Comparison of ENCODE assay signal across 14 cellular contexts in the genomic region with DNA sequence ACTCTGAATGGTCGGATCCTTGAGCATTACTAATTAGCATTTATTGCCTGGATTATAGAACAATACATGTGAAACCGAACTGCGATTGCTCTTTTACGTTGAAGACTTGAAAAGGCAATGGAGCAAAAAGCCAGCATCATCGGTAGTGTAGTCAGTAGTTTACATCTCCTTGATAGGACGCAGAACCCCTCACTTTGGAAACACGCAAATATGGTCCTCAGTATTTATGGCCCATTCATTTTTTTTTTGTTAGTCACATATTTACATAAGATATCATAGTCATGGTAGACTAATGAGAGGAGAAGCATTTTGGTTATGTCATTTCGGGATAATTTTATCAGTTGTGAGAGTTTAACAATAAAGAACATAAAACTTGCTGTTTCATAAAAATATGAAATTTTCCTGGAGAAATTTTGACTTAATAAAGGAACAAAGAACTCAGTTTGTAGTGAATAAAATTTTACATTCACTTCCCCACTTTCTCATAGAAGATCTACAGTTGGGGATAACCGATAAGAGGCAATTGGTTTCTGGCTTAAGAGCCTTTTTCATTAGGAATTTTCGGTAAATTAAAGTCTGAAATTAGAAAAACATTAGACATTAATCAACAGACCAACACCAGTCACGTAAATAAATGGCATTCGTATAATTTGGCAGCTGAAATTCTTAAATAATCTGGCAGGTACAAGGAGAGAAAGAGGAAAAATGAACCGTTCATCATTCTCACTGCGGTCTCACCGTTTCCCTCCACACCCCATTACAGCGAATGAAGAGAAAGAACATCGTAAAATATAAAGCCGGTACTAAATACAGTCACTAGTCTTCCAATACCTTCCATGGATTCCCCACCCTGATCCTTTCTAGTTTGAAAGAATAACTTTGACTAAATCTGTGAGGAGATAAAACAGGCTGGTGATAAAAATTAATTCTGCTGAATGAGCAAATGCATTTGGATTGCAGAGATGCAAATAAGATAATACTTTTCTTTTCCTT. TPM values are rescaled to one million over a fixed set of nuclear protein-coding genes. Genes with fewer than 3 reads are reported as not detected.
DNase-seq lines count a peak whose midpoint lies in the region; ATAC-seq and TF ChIP-seq lines count a peak whose summit lies in the region.
"Had no signal": no experiment of that assay in that cellular context is flagged by ENCODE, and none has a peak within 500 bp of the region (broad histone marks: within the 10 kb centered on the region; RNA-seq: fewer than 3 reads in every experiment).

No MANE protein-coding gene starts in this region.

- H3K4me3 ChIP-seq in astrocyte of the spinal cord (ENCODE audit: low read depth, low read length) (peak overlapping the region; percentile 85), kidney epithelial cell (ENCODE audit: low read depth, low read length) (peak overlapping the region; percentile 2), testis (peak overlapping the region; percentile 6 to 74)
- H3K4me3 ChIP-seq: mucosa of descending colon had no signal

- TF ChIP-seq CTCF in astrocyte of the spinal cord (IDR thresholded peaks at IDR 0.05; ENCODE audit: low read depth, low read length): no peak
- TF ChIP-seq CTCF in kidney epithelial cell (IDR thresholded peaks at IDR 0.05; ENCODE audit: insufficient read depth, low read length, poor library complexity, severe bottlenecking): no peak
- no peak for TF ChIP-seq CTCF in testis (IDR thresholded peaks at IDR 0.05)

- no peaks in the 10 kb centered on the region for H3K9me3 ChIP-seq in testis
- H3K9me3 ChIP-seq: mucosa of descending colon had no signal

- CTCF ChIA-PET in HEK293T (lab: Yijun Ruan, JAX): no interaction called here

- DNase-seq in NCI-H1092 (lab: John Stamatoyannopoulos, UW): peak; percentile 64
- DNase-seq in astrocyte of the spinal cord (ENCODE audit: low read depth, low spot score): peak; percentile 83
- DNase-seq in kidney epithelial cell (ENCODE audit: low read depth): no peak
- no peak for DNase-seq in testis
- DNase-seq in NK-92 (lab: John Stamatoyannopoulos, UW; ENCODE audit: unreplicated experiment): no peak
- DNase-seq in HEK293T (ENCODE audit: extremely low spot score): no peak
- DNase-seq: activated CD4-positive, alpha-beta T cell treated with anti-CD3 and anti-CD28 coated beads for 4 hours; foreskin melanocyte; mucosa of descending colon; MV-4-11; RPMI8226 had no signal

- POLR2A ChIA-PET in HEK293T (lab: Yijun Ruan, JAX): no interaction called here

- WGBS in testis, 2 donors: 30 to 43% methylated on average over 18 of the region's 18 CpGs

- no peak for ATAC-seq in GM19397 (IDR thresholded peaks at IDR 0.05; ENCODE audit: unreplicated experiment)
- no peak for ATAC-seq in GM19351 (IDR thresholded peaks at IDR 0.05; ENCODE audit: unreplicated experiment)
- ATAC-seq: activated naive CD4-positive, alpha-beta T cell treated with anti-CD3 and anti-CD28 coated beads, Interleukin-2, amount 50 U/mL, for 72 hours; mucosa of descending colon had no signal

- H3K36me3 ChIP-seq in kidney epithelial cell (ENCODE audit: control insufficient read depth, insufficient read depth, low read length) (no peaks in the 10 kb centered on the region), testis (ENCODE audit: low read depth, missing control alignments) (no peaks in the 10 kb centered on the region)

- no peak for TF ChIP-seq POLR2A in testis (IDR thresholded peaks at IDR 0.05)

- no peaks in the 10 kb centered on the region for H3K4me1 ChIP-seq in testis

- H3K27me3 ChIP-seq in kidney epithelial cell (ENCODE audit: control insufficient read depth, insufficient read depth, low read length) (no peaks in the 10 kb centered on the region), testis (no peaks in the 10 kb centered on the region)

- peak overlapping the region; percentile 78 to 92 for H3K27ac ChIP-seq in testis

- intact Hi-C loops in testis (cut with DNase I; ENCODE audit: low total_unique reads): loop anchor here (5.0 kb wide), 1 partner anchor 439 kb away; no protein-coding TSS in a partner anchor

- in situ Hi-C loops in astrocyte of the spinal cord (cut with HindIII; ENCODE audit: low sequenced_read_pairs): no loop called here

TF ChIP-seq in HEK293T, 16 proteins besides CTCF, POLR2A, EP300 and RAD21:
- TF ChIP-seq, protein P1, sequence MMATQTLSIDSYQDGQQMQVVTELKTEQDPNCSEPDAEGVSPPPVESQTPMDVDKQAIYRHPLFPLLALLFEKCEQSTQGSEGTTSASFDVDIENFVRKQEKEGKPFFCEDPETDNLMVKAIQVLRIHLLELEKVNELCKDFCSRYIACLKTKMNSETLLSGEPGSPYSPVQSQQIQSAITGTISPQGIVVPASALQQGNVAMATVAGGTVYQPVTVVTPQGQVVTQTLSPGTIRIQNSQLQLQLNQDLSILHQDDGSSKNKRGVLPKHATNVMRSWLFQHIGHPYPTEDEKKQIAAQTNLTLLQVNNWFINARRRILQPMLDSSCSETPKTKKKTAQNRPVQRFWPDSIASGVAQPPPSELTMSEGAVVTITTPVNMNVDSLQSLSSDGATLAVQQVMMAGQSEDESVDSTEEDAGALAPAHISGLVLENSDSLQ (IDR thresholded peaks at IDR 0.05): no peak
- no peak for TF ChIP-seq ARNT (IDR thresholded peaks at IDR 0.05)
- no peak for TF ChIP-seq ZNF384 (IDR thresholded peaks at IDR 0.05)
- TF ChIP-seq ELF4 (IDR thresholded peaks at IDR 0.05): no peak
- TF ChIP-seq L3MBTL2 (conservative IDR thresholded peaks at IDR 0.05): no peak
- TF ChIP-seq TARDBP (IDR thresholded peaks at IDR 0.05): no peak
- TF ChIP-seq CTBP1 (IDR thresholded peaks at IDR 0.05; ENCODE audit: borderline replicate concordance): no peak
- TF ChIP-seq FOXM1 (IDR thresholded peaks at IDR 0.05; ENCODE audit: borderline replicate concordance): no peak
- no peak for TF ChIP-seq FOXA1 (IDR thresholded peaks at IDR 0.05)

RNA-seq across cellular contexts. Expression of a gene that starts 19.8 kb away (rescaled TPM):
- total RNA-seq in kidney epithelial cell: not detected in 2 replicates
- 1 to 10 TPM; 2.8 to 4.6 TPM for total RNA-seq in testis
- not detected for polyA plus RNA-seq in testis (ENCODE audit: insufficient read depth, low read depth, low replicate concordance)
- total RNA-seq: activated naive CD4-positive, alpha-beta T cell treated with anti-CD3 and anti-CD28 coated beads, Interleukin-2, amount 50 U/mL, for 72 hours had no signal

Comparison
In these comparisons a context has a peak if more than half of its experiments do, and no peak if none do; other contexts are left out.
1. DNase-seq: peak in NCI-H1092 (single experiment) and astrocyte of the spinal cord (single experiment); none in kidney epithelial cell (single experiment), testis (single experiment), NK-92 (single experiment) and HEK293T (single experiment).
2. H3K4me3 ChIP-seq: peak in every context shown above with its lines; median percentile 85 in astrocyte of the spinal cord; 40 in testis; 2 in kidney epithelial cell.